ENCODE assay signal across 8 cellular contexts in genomic region chr6:31970604-31971271, GRCh38. TPM values are rescaled to one million over a fixed set of nuclear protein-coding genes. Genes with fewer than 3 reads are reported as not detected.
DNase-seq lines count a peak whose midpoint lies in the region; ATAC-seq and TF ChIP-seq lines count a peak whose summit lies in the region.

No MANE protein-coding gene starts in this region.

- DNase-seq in Right ventricle myocardium inferior (ENCODE audit: missing footprints): peak; percentile 53
- no peak for DNase-seq in Right ventricle myocardium superior
- peak; percentile 24 for DNase-seq in SW480 (ENCODE audit: low spot score)
- DNase-seq in fibroblast of the aortic adventitia (ENCODE audit: low read depth): no peak
- DNase-seq in spleen: peak; percentile 84
- DNase-seq in NOMO-1 treated with dmso at 0.1 percent for 144 hours (lab: John Stamatoyannopoulos, UW; ENCODE audit: unreplicated experiment): no peak
- DNase-seq in ACHN: no peak
- no peak for DNase-seq in AG08396 (ENCODE audit: low spot score)

- no peaks in the 10 kb centered on the region for H3K27me3 ChIP-seq in spleen (replicated peaks in 1 of 7)

- H3K4me3 ChIP-seq in fibroblast of the aortic adventitia (ENCODE audit: low read depth, low read length): peak overlapping the region; percentile 93
- peak overlapping the region in 7 of 8 donors; percentile 60 to 93 (median 77) for H3K4me3 ChIP-seq in spleen

- no peak for TF ChIP-seq CTCF in fibroblast of the aortic adventitia (IDR thresholded peaks at IDR 0.05; ENCODE audit: insufficient read depth, low read length)
- TF ChIP-seq CTCF in spleen (IDR thresholded peaks at IDR 0.05 in 8 of 11, conservative IDR thresholded peaks at IDR 0.05 in 3 of 11): no peak

- intact Hi-C loops in Right ventricle myocardium inferior (cut with DNase I) (loop anchor here (10.0 kb wide), 1 partner anchor 1004 kb away; no protein-coding TSS in a partner anchor), Right ventricle myocardium superior (cut with DNase I) (no loop called here), spleen (cut with DNase I; ENCODE audit: low total_unique reads) (no loop called here)

- no peaks in the 10 kb centered on the region for H3K9me3 ChIP-seq in spleen

- H3K27ac ChIP-seq in spleen: peak overlapping the region; percentile 91 to 99 (median 98)

- WGBS in spleen, 5 donors: 77 to 88% (median 82%) methylated on average over 16 to 18 of the region's 18 CpGs

- ATAC-seq in Right ventricle myocardium inferior (no peak), Right ventricle myocardium superior (ENCODE audit: poor library complexity) (no peak)

- in situ Hi-C loops in ACHN (cut with HindIII; ENCODE audit: low pct_ligation_motif_present, low pct_unique_long_range_greater_than_20kb, low sequenced_read_pairs): no loop called here

- H3K4me1 ChIP-seq in spleen: peaks cover 21 to 62% (median 36%) of the 10 kb centered on the region in 6 donors

- no peak for TF ChIP-seq POLR2A in spleen (IDR thresholded peaks at IDR 0.05)

- H3K36me3 ChIP-seq in spleen: peaks cover 0 to 71% (median 48%) of the 10 kb centered on the region in 6 donors

RNA-seq across cellular contexts. Expression of gene DXO, which starts 1.2 kb away (rescaled TPM):
- total RNA-seq in Right ventricle myocardium inferior: 9.8 TPM
- total RNA-seq in Right ventricle myocardium superior: 7.5 TPM
- 15.9 and 28.8 TPM in 2 replicates for total RNA-seq in fibroblast of the aortic adventitia (ENCODE audit: low replicate concordance)
- total RNA-seq in spleen: 10 to 100 TPM; 21.0 to 34.3 (median 26.2) TPM
- polyA plus RNA-seq in spleen: 10 to 100 TPM; 19.1 to 28.1 (median 26.3) TPM

RNA-seq across cellular contexts. Expression of gene C4A, which starts 11.1 kb away (rescaled TPM):
- total RNA-seq in Right ventricle myocardium inferior (92.1 TPM), Right ventricle myocardium superior (61.5 TPM), fibroblast of the aortic adventitia (ENCODE audit: low replicate concordance) (5.2 and 33.5 TPM in 2 replicates), spleen (100 to 1,000 TPM; 101 to 332 (median 166) TPM)
- 10 to 100 TPM; 50.1 to 58.3 (median 53.5) TPM for polyA plus RNA-seq in spleen

RNA-seq across cellular contexts. Expression of gene SKIC2, which starts 11.8 kb away (rescaled TPM):
- total RNA-seq in Right ventricle myocardium inferior (30.7 TPM), Right ventricle myocardium superior (33.6 TPM), fibroblast of the aortic adventitia (ENCODE audit: low replicate concordance) (30.7 and 42.8 TPM in 2 replicates), spleen (100 to 1,000 TPM in 1 of 7 donors, 10 to 100 TPM in 6; 52.1 to 102 (median 75.7) TPM)
- polyA plus RNA-seq in spleen: 100 to 1,000 TPM in 2 of 3 donors, 10 to 100 TPM in 1; 61.8 to 107 (median 102) TPM

RNA-seq across cellular contexts. Expression of gene NELFE, which starts 12.0 kb away (rescaled TPM):
- total RNA-seq in Right ventricle myocardium inferior (41.9 TPM), Right ventricle myocardium superior (39.6 TPM), fibroblast of the aortic adventitia (ENCODE audit: low replicate concordance) (36.6 and 109 TPM in 2 replicates), spleen (10 to 100 TPM; 37.4 to 50.7 (median 44.8) TPM)
- 10 to 100 TPM; 35.0 to 47.1 (median 45.3) TPM for polyA plus RNA-seq in spleen

RNA-seq across cellular contexts. Expression of gene CFB, which starts 24.8 kb away (rescaled TPM):
- 8.8 TPM for total RNA-seq in Right ventricle myocardium inferior
- 5.5 TPM for total RNA-seq in Right ventricle myocardium superior
- 32.9 and 39.1 TPM in 2 replicates for total RNA-seq in fibroblast of the aortic adventitia (ENCODE audit: low replicate concordance)
- 10 to 100 TPM in 6 of 7 donors, 1 to 10 TPM in 1; 5.4 to 35.8 (median 20.1) TPM for total RNA-seq in spleen
- polyA plus RNA-seq in spleen: 10 to 100 TPM; 24.1 to 31.2 (median 24.3) TPM

Comparison
In these comparisons a context has a peak if more than half of its experiments do, and no peak if none do; other contexts are left out.
1. DNase-seq: peak in Right ventricle myocardium inferior (single experiment), SW480 (single experiment) and spleen (single experiment); none in Right ventricle myocardium superior (single experiment), fibroblast of the aortic adventitia (single experiment), NOMO-1 treated with dmso at 0.1 percent for 144 hours (single experiment), ACHN (single experiment) and AG08396 (single experiment).